In genomic region chr10:35191523-35191922, GRCh38 we compare ENCODE assay signal across 11 cellular contexts.
DNase-seq lines count a peak whose midpoint lies in the region; ATAC-seq and TF ChIP-seq lines count a peak whose summit lies in the region.
"Had no signal": no experiment of that assay in that cellular context is flagged by ENCODE, and none has a peak within 500 bp of the region (broad histone marks: within the 10 kb centered on the region; RNA-seq: fewer than 3 reads in every experiment).

No MANE protein-coding gene starts in this region.

- H3K9me3 Mint-ChIP-seq in CD4-positive, CD25-positive, alpha-beta regulatory T cell: no peaks in the 10 kb centered on the region
- H3K9me3 Mint-ChIP-seq in T-helper 1 cell treated with Interleukin-12 subunit alpha and Interleukin-12 subunit beta and Interleukin-4 antibody, amounts not matched to agents 30 μg/mL and 1 μg/mL, for 36 hours: no peaks in the 10 kb centered on the region
- no peaks in the 10 kb centered on the region for H3K9me3 Mint-ChIP-seq in nephron progenitor cell

- no peak for ATAC-seq in CD4-positive, CD25-positive, alpha-beta regulatory T cell (ENCODE audit: low read depth in 2 of 2)
- ATAC-seq in GM21786 (IDR thresholded peaks at IDR 0.05; ENCODE audit: unreplicated experiment): no peak

- peaks cover 15% of the 10 kb centered on the region for H3K4me1 ChIP-seq in CD4-positive, CD25-positive, alpha-beta regulatory T cell (ENCODE audit: control insufficient read depth, insufficient read depth, low read length, poor library complexity, severe bottlenecking)

- DNase-seq in CD4-positive, CD25-positive, alpha-beta regulatory T cell: no peak
- DNase-seq in fibroblast of pulmonary artery (ENCODE audit: low read depth): peak; percentile 65
- DNase-seq in nephron progenitor cell: no peak
- DNase-seq in AG20443 (ENCODE audit: low spot score): no peak
- DNase-seq in kidney tubule cell (ENCODE audit: low spot score): no peak
- no peak for DNase-seq in NCI-H748 treated with DMSO at 0.1 percent for 48 hours (lab: John Stamatoyannopoulos, UW)
- DNase-seq: activated CD8-positive, alpha-beta memory T cell treated with anti-CD3 and anti-CD28 coated beads, Interleukin-2, amount 50 U/mL, for 4 hours; DMS153; NCI-H1436 treated with DMSO at 0.1 percent for 48 hours had no signal

- H3K4me3 ChIP-seq in CD4-positive, CD25-positive, alpha-beta regulatory T cell (ENCODE audit: low read depth, low read length): no peak overlapping the region
- no peak overlapping the region for H3K4me3 ChIP-seq in fibroblast of pulmonary artery (replicated peaks; ENCODE audit: low read depth, low read length)

- no peaks in the 10 kb centered on the region for H3K27me3 Mint-ChIP-seq in CD4-positive, CD25-positive, alpha-beta regulatory T cell
- no peaks in the 10 kb centered on the region for H3K27me3 Mint-ChIP-seq in T-helper 1 cell treated with Interleukin-12 subunit alpha and Interleukin-12 subunit beta and Interleukin-4 antibody, amounts not matched to agents 30 μg/mL and 1 μg/mL, for 36 hours (ENCODE audit: low read depth)
- H3K27me3 Mint-ChIP-seq in nephron progenitor cell (ENCODE audit: low read depth, poor library complexity): no peaks in the 10 kb centered on the region

- peak overlapping the region; percentile 80 to 93 (median 85) for H3K27ac Mint-ChIP-seq in CD4-positive, CD25-positive, alpha-beta regulatory T cell
- H3K27ac Mint-ChIP-seq in T-helper 1 cell treated with Interleukin-12 subunit alpha and Interleukin-12 subunit beta and Interleukin-4 antibody, amounts not matched to agents 30 μg/mL and 1 μg/mL, for 36 hours: peak overlapping the region; percentile 60
- H3K27ac Mint-ChIP-seq in nephron progenitor cell: peak overlapping the region; percentile 90

- no peaks in the 10 kb centered on the region for H3K36me3 ChIP-seq in CD4-positive, CD25-positive, alpha-beta regulatory T cell (ENCODE audit: control insufficient read depth, insufficient read depth, low read length)

- H3K27me3 ChIP-seq in CD4-positive, CD25-positive, alpha-beta regulatory T cell (ENCODE audit: control insufficient read depth, insufficient read depth, low read length): no peaks in the 10 kb centered on the region

- H3K27ac ChIP-seq in CD4-positive, CD25-positive, alpha-beta regulatory T cell (ENCODE audit: insufficient read depth, low read length, poor library complexity, severe bottlenecking): no peak overlapping the region

- H3K4me3 Mint-ChIP-seq in CD4-positive, CD25-positive, alpha-beta regulatory T cell: peak overlapping the region in 1 of 4 donors; percentile 23
- H3K4me3 Mint-ChIP-seq in T-helper 1 cell treated with Interleukin-12 subunit alpha and Interleukin-12 subunit beta and Interleukin-4 antibody, amounts not matched to agents 30 μg/mL and 1 μg/mL, for 36 hours: peak overlapping the region; percentile 54
- peak overlapping the region; percentile 57 for H3K4me3 Mint-ChIP-seq in nephron progenitor cell

- H3K9me3 ChIP-seq in CD4-positive, CD25-positive, alpha-beta regulatory T cell (ENCODE audit: control insufficient read depth in 2 of 2, low read length in 2 of 2): no peaks in the 10 kb centered on the region

- peaks cover 0 to 18% (median 8%) of the 10 kb centered on the region in 4 donors for H3K4me1 Mint-ChIP-seq in CD4-positive, CD25-positive, alpha-beta regulatory T cell
- H3K4me1 Mint-ChIP-seq in T-helper 1 cell treated with Interleukin-12 subunit alpha and Interleukin-12 subunit beta and Interleukin-4 antibody, amounts not matched to agents 30 μg/mL and 1 μg/mL, for 36 hours (ENCODE audit: low read depth): peaks cover 33% of the 10 kb centered on the region
- H3K4me1 Mint-ChIP-seq in nephron progenitor cell: peaks cover 35% of the 10 kb centered on the region

- TF ChIP-seq CTCF in fibroblast of pulmonary artery (IDR thresholded peaks at IDR 0.05; ENCODE audit: low read length, missing control alignments): no peak
- TF ChIP-seq CTCF in nephron progenitor cell (IDR thresholded peaks at IDR 0.05): no peak

- H3K36me3 Mint-ChIP-seq in CD4-positive, CD25-positive, alpha-beta regulatory T cell: no peaks in the 10 kb centered on the region
- H3K36me3 Mint-ChIP-seq in T-helper 1 cell treated with Interleukin-12 subunit alpha and Interleukin-12 subunit beta and Interleukin-4 antibody, amounts not matched to agents 30 μg/mL and 1 μg/mL, for 36 hours (ENCODE audit: low read depth): peaks cover 10% of the 10 kb centered on the region
- H3K36me3 Mint-ChIP-seq in nephron progenitor cell (ENCODE audit: low read depth): peaks cover 34% of the 10 kb centered on the region
